In the genomic region with DNA sequence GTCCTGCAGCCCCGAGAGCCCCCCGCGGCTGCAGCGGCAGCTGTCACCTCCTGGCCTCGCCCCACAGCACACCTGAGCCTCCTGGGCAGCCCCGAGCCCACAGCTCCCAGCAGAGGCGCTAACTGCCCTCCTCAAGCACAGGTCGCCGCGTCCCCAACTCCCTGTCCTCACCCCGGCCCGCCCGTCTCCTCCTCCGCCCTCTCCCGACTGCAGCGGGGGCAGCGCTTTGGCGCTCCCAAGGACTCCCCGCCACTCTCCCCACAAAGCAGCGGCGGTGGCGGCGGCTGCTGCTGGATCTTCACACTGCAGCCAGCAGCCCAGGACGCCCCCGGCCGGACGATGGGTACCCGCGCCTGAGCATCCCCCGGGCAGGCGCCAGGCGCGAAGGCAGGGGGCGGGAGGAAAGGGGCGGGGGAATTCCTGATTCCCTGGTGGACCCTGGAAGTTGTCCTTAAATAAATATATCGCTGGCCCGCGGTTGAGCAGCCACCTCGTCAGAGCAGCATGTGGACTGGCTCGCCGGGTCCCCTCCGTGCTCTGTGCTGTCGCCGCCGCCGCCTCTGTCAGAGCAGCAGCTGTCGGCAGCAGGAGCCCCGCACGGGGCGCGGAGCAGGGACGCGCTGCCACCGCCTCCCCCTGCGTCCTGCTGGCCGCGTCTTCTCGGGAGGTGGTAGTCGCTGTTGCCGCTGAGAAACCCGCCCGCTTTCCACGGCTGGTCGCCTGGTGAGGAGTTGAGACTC, we compare ENCODE assay signal across 8 cellular contexts. TPM values are rescaled to one million over a fixed set of nuclear protein-coding genes. Genes with fewer than 3 reads are reported as not detected.
A peak's percentile ranks its signal among the peaks of the same experiment; 100 is the strongest.
DNase-seq lines count a peak whose midpoint lies in the region; ATAC-seq and TF ChIP-seq lines count a peak whose summit lies in the region.

A gene (plus strand): TSS at position 485 of the 740 bp plus-strand sequence. CDS start 277 bp downstream, outside the sequence.

- no peaks in the 10 kb centered on the region for H3K9me3 ChIP-seq in esophagus muscularis mucosa
- no peaks in the 10 kb centered on the region for H3K9me3 ChIP-seq in neuronal stem cell (replicated peaks in 1 of 2; ENCODE audit: control insufficient read depth in 2 of 2, insufficient read depth in 1 of 2, low read depth in 1 of 2, low read length in 2 of 2)

- H2BK120ac ChIP-seq in neuronal stem cell (ENCODE audit: low read depth, low read length): no peak within 1 kb of the TSS

- H3K27ac ChIP-seq in esophagus muscularis mucosa (replicated peaks in 1 of 4) (no peak within 1 kb of the TSS), neuronal stem cell (replicated peaks; ENCODE audit: low read length) (no peak within 1 kb of the TSS)

- H4K8ac ChIP-seq in neuronal stem cell (ENCODE audit: low read depth, low read length): no peak within 1 kb of the TSS

- peak within 1 kb of the TSS; percentile 71 for H3K14ac ChIP-seq in neuronal stem cell (ENCODE audit: low read length)

- H2BK5ac ChIP-seq in neuronal stem cell (ENCODE audit: low read length): no peak within 1 kb of the TSS

- DNase-seq in D341Med (ENCODE audit: low spot score) (peak; percentile 75), NCI-H146 (lab: John Stamatoyannopoulos, UW) (peak; percentile 39), esophagus muscularis mucosa (ENCODE audit: extremely low spot score) (no peak), neuronal stem cell (ENCODE audit: low spot score) (peak; percentile 59), activated gamma-delta T cell (lab: John Stamatoyannopoulos, UW) (no peak), LoVo (ENCODE audit: low spot score) (no peak), OCI-M2 (lab: John Stamatoyannopoulos, UW; ENCODE audit: unreplicated experiment) (no peak)

- H2AK5ac ChIP-seq in neuronal stem cell (ENCODE audit: low read depth, low read length): no peak within 1 kb of the TSS

- H3K4ac ChIP-seq in neuronal stem cell (ENCODE audit: low read length): no peak within 1 kb of the TSS

- no peak for TF ChIP-seq EP300 in esophagus muscularis mucosa (IDR thresholded peaks at IDR 0.05)

- H3K4me1 ChIP-seq in esophagus muscularis mucosa: peaks cover 16 to 18% (median 17%) of the 10 kb centered on the region in 4 donors
- H3K4me1 ChIP-seq in neuronal stem cell (ENCODE audit: control insufficient read depth in 2 of 2, insufficient read depth in 1 of 2, low read depth in 1 of 2, low read length in 2 of 2): peaks cover 5 to 9% of the 10 kb centered on the region in 2 donors

- H2AFZ ChIP-seq in neuronal stem cell (ENCODE audit: low read length): peak within 1 kb of the TSS; percentile 99

- H3K4me2 ChIP-seq in neuronal stem cell (ENCODE audit: insufficient read depth, low read length, poor library complexity, severe bottlenecking): peak within 1 kb of the TSS; percentile 93

- H3K79me1 ChIP-seq in neuronal stem cell (ENCODE audit: low read depth, low read length): no peaks in the 10 kb centered on the region

- H3K36me3 ChIP-seq in esophagus muscularis mucosa (no peaks in the 10 kb centered on the region), neuronal stem cell (replicated peaks in 1 of 2; ENCODE audit: control insufficient read depth in 2 of 2, insufficient read depth in 2 of 2, low read length in 2 of 2) (no peaks in the 10 kb centered on the region)

- H3K9ac ChIP-seq in neuronal stem cell (ENCODE audit: low read depth, low read length, poor library complexity): peak within 1 kb of the TSS; percentile 70

- peak within 1 kb of the TSS; percentile 43 for H3K23ac ChIP-seq in neuronal stem cell (ENCODE audit: low read depth, low read length, poor library complexity)

- WGBS in esophagus muscularis mucosa: 2% methylated on average over 9 of the region's 64 CpGs
- WGBS in neuronal stem cell (ENCODE audit: extremely low coverage in 2 of 2, insufficient read length in 2 of 2, insufficient replicate concordance in 1 of 2), 2 donors: no CpG with 5 or more reads among the region's 64 CpGs

- peak within 1 kb of the TSS; percentile 85 for H3K18ac ChIP-seq in neuronal stem cell (ENCODE audit: low read length)

- no peak for ATAC-seq in HG02571 (IDR thresholded peaks at IDR 0.05; ENCODE audit: unreplicated experiment)

- peaks cover 0 to 64% (median 18%) of the 10 kb centered on the region in 4 donors for H3K27me3 ChIP-seq in esophagus muscularis mucosa
- H3K27me3 ChIP-seq in neuronal stem cell (ENCODE audit: control insufficient read depth in 3 of 3, insufficient read depth in 3 of 3, low read depth in 1 of 3, low read length in 3 of 3): peaks cover 2 to 62% (median 15%) of the 10 kb centered on the region in 3 experiments

- TF ChIP-seq POLR2A in esophagus muscularis mucosa (IDR thresholded peaks at IDR 0.05; ENCODE audit: low read depth): no peak

- H2BK12ac ChIP-seq in neuronal stem cell (ENCODE audit: low read length): no peak within 1 kb of the TSS

- H2BK15ac ChIP-seq in neuronal stem cell (ENCODE audit: low read length): no peak within 1 kb of the TSS

- intact Hi-C loops in esophagus muscularis mucosa (cut with DNase I): no loop called here

- no peak for TF ChIP-seq CTCF in esophagus muscularis mucosa (IDR thresholded peaks at IDR 0.05)

- H3K4me3 ChIP-seq in esophagus muscularis mucosa: peak within 1 kb of the TSS; percentile 41 to 53 (median 44)
- H3K4me3 ChIP-seq in neuronal stem cell (ENCODE audit: low read length in 2 of 2): peak within 1 kb of the TSS; percentile 46 to 81

- no peak within 1 kb of the TSS for H4K91ac ChIP-seq in neuronal stem cell (ENCODE audit: low read depth, low read length, poor library complexity)

RNA-seq across cellular contexts. Expression of the gene that starts here (rescaled TPM):
- not detected for total RNA-seq in esophagus muscularis mucosa
- polyA plus RNA-seq in neuronal stem cell (2013, experiment 1 of 2): not detected
- polyA plus RNA-seq in neuronal stem cell (2013, experiment 2 of 2): not detected

Comparison
In these comparisons a context has a peak if more than half of its experiments do, and no peak if none do; other contexts are left out.
1. DNase-seq: peak in D341Med (single experiment), NCI-H146 (single experiment) and neuronal stem cell (single experiment); none in esophagus muscularis mucosa (single experiment), activated gamma-delta T cell (single experiment), LoVo (single experiment) and OCI-M2 (single experiment).